Comparison of ENCODE assay signal across 8 cellular contexts in the genomic region with DNA sequence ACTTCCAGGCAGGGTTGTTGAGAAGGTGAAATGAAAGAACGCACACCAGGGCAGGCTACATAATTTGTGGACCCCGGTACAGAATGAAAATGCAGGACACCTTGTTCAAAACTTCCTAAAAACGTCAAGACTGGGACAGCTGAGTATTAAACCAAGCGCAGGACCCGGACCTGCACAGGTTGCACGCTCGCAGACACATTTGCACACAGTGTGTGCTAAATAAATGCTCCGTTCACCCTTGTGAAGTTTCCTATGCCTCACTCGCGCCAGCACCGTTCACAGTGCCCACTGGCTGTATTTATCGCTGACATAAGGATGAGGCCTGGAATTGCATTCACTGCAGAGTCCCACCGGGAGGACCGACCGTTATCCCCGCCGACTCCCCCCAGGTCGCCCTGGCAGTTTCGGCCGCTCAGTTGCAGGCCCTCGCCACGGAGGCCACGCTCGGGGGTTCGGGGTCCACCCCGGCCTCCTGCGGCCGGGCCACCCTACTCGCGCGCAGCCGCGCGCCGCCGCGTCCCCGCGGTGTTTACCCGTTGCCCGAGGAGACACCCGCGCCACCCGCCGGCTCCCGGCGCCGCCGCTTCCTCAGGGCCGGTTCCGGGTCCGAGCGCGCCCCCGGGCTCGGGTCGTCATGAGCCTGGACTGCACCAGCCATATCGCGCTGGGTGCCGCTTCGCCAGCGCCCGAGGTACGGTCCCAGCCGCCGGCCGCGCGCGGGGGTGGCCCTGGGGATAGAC.
DNase-seq lines count a peak whose midpoint lies in the region; ATAC-seq and TF ChIP-seq lines count a peak whose summit lies in the region.

A gene with protein sequence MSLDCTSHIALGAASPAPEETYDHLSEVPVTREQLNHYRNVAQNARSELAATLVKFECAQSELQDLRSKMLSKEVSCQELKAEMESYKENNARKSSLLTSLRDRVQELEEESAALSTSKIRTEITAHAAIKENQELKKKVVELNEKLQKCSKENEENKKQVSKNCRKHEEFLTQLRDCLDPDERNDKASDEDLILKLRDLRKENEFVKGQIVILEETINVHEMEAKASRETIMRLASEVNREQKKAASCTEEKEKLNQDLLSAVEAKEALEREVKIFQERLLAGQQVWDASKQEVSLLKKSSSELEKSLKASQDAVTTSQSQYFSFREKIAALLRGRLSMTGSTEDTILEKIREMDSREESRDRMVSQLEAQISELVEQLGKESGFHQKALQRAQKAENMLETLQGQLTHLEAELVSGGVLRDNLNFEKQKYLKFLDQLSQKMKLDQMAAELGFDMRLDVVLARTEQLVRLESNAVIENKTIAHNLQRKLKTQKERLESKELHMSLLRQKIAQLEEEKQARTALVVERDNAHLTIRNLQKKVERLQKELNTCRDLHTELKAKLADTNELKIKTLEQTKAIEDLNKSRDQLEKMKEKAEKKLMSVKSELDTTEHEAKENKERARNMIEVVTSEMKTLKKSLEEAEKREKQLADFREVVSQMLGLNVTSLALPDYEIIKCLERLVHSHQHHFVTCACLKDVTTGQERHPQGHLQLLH (plus strand): TSS at position 523 of the 740 bp plus-strand sequence. CDS start 112 bp downstream, at position 635.

- ATAC-seq in stimulated activated effector memory CD8-positive, alpha-beta T cell treated with anti-CD3 and anti-CD28 coated beads, Interleukin-12 subunit alpha, Interleukin-12 subunit beta, amount 100 ng/mL, for 72 hours: peak; percentile 55
- ATAC-seq in HG03520 (IDR thresholded peaks at IDR 0.05; ENCODE audit: unreplicated experiment): no peak

- H3K27ac Mint-ChIP-seq in stimulated activated effector memory CD8-positive, alpha-beta T cell treated with anti-CD3 and anti-CD28 coated beads, Interleukin-12 subunit alpha, Interleukin-12 subunit beta, amount 100 ng/mL, for 72 hours: no peak within 1 kb of the TSS

- H3K4me3 ChIP-seq in choroid plexus epithelial cell (ENCODE audit: low read depth, low read length): peak within 1 kb of the TSS; percentile 67

- H3K4me3 Mint-ChIP-seq in stimulated activated effector memory CD8-positive, alpha-beta T cell treated with anti-CD3 and anti-CD28 coated beads, Interleukin-12 subunit alpha, Interleukin-12 subunit beta, amount 100 ng/mL, for 72 hours: peak within 1 kb of the TSS; percentile 70

- DNase-seq in NOMO-1 treated with DMSO at 0.1 percent for 48 hours (lab: John Stamatoyannopoulos, UW; ENCODE audit: unreplicated experiment) (peak; percentile 14), NOMO-1 treated with dmso at 0.1 percent for 144 hours (lab: John Stamatoyannopoulos, UW; ENCODE audit: unreplicated experiment) (no peak), NCI-H748 (lab: John Stamatoyannopoulos, UW; ENCODE audit: unreplicated experiment) (peak; percentile 64), choroid plexus epithelial cell (ENCODE audit: low read depth) (no peak), kidney tubule cell (ENCODE audit: low spot score) (peak; percentile 55), dedifferentiated amniotic fluid mesenchymal stem cell (ENCODE audit: extremely low spot score) (no peak)
- peak in 1 of 2 donors; percentile 53 for DNase-seq in stimulated activated effector memory CD8-positive, alpha-beta T cell treated with anti-CD3 and anti-CD28 coated beads, Interleukin-12 subunit alpha, Interleukin-12 subunit beta, amount 100 ng/mL, for 72 hours (ENCODE audit: low spot score in 2 of 2)

- peaks cover 22% of the 10 kb centered on the region for H3K4me1 Mint-ChIP-seq in stimulated activated effector memory CD8-positive, alpha-beta T cell treated with anti-CD3 and anti-CD28 coated beads, Interleukin-12 subunit alpha, Interleukin-12 subunit beta, amount 100 ng/mL, for 72 hours

- H3K9me3 Mint-ChIP-seq in stimulated activated effector memory CD8-positive, alpha-beta T cell treated with anti-CD3 and anti-CD28 coated beads, Interleukin-12 subunit alpha, Interleukin-12 subunit beta, amount 100 ng/mL, for 72 hours: no peaks in the 10 kb centered on the region

- TF ChIP-seq CTCF in choroid plexus epithelial cell (conservative IDR thresholded peaks at IDR 0.05; ENCODE audit: low read depth, low read length): no peak

- no peaks in the 10 kb centered on the region for H3K36me3 Mint-ChIP-seq in stimulated activated effector memory CD8-positive, alpha-beta T cell treated with anti-CD3 and anti-CD28 coated beads, Interleukin-12 subunit alpha, Interleukin-12 subunit beta, amount 100 ng/mL, for 72 hours

Comparison
In these comparisons a context has a peak if more than half of its experiments do, and no peak if none do; other contexts are left out.
1. DNase-seq: peak in NOMO-1 treated with DMSO at 0.1 percent for 48 hours (single experiment), NCI-H748 (single experiment) and kidney tubule cell (single experiment); none in NOMO-1 treated with dmso at 0.1 percent for 144 hours (single experiment), choroid plexus epithelial cell (single experiment) and dedifferentiated amniotic fluid mesenchymal stem cell (single experiment).